24 cellular contexts compared by ENCODE assay signal in genomic region chr2:213080969-213081617, GRCh38.
DNase-seq lines count a peak whose midpoint lies in the region; ATAC-seq and TF ChIP-seq lines count a peak whose summit lies in the region.
"Had no signal": no experiment of that assay in that cellular context is flagged by ENCODE, and none has a peak within 500 bp of the region (broad histone marks: within the 10 kb centered on the region; RNA-seq: fewer than 3 reads in every experiment).

No MANE protein-coding gene starts in this region.

- ATAC-seq in mucosa of descending colon (peak; percentile 93), HG03460 (IDR thresholded peaks at IDR 0.05; ENCODE audit: unreplicated experiment) (no peak)
- no peak for ATAC-seq in activated T-cell treated with anti-CD3 and anti-CD28 coated beads, Interleukin-2, amount 50 U/mL, for 4 hours
- ATAC-seq: HepG2 had no signal

- DNase-seq in NCI-H1105 treated with DMSO at 0.1 percent for 48 hours (lab: John Stamatoyannopoulos, UW), result peak; percentile 12
- DNase-seq in NCI-H1105 (lab: John Stamatoyannopoulos, UW), result no peak
- DNase-seq in mucosa of descending colon, result peak in 1 of 3 donors; percentile 30
- DNase-seq in activated T-cell treated with anti-CD3 and anti-CD28 coated beads, Interleukin-2, amount 50 U/mL, for 4 hours, result no peak
- no peak for DNase-seq in HPDE6-E6E7 (ENCODE audit: extremely low spot score)
- DNase-seq: Caco-2; CD4-positive, alpha-beta memory T cell; DMS79 treated with DMSO at 0.1 percent for 48 hours; GF-D8; HCEC 1CT; Karpas-422; NCI-H1694 treated with DMSO at 0.1 percent for 48 hours; NCI-H2081; NCI-H2227 treated with DMSO at 0.1 percent for 48 hours; NCI-H774; Right ventricle myocardium superior; RPMI8226 had no signal

- intact Hi-C loops in mucosa of descending colon (cut with DNase I, micrococcal nuclease), result no loop called here

- peaks cover 13% of the 10 kb centered on the region for H3K4me1 Mint-ChIP-seq in activated T-cell treated with anti-CD3 and anti-CD28 coated beads, Interleukin-2, amount 50 U/mL, for 4 hours (ENCODE audit: low read depth)

- H3K4me1 ChIP-seq in mucosa of descending colon (ENCODE audit: low read depth), result peaks cover 11% of the 10 kb centered on the region
- H3K4me1 ChIP-seq: BLaER1 had no signal

- H3K36me3 ChIP-seq in mucosa of descending colon (ENCODE audit: low read depth), result no peaks in the 10 kb centered on the region
- H3K36me3 ChIP-seq: BLaER1, SJSA1 had no signal

- no peak overlapping the region for H3K4me3 ChIP-seq in mucosa of descending colon
- H3K4me3 ChIP-seq: BLaER1, SJSA1 had no signal

- no peaks in the 10 kb centered on the region for H3K27me3 Mint-ChIP-seq in activated T-cell treated with anti-CD3 and anti-CD28 coated beads, Interleukin-2, amount 50 U/mL, for 4 hours (ENCODE audit: low read depth)
- H3K27me3 Mint-ChIP-seq: CD4-positive, alpha-beta memory T cell had no signal

- H3K4me3 Mint-ChIP-seq in activated T-cell treated with anti-CD3 and anti-CD28 coated beads, Interleukin-2, amount 50 U/mL, for 4 hours, result no peak overlapping the region
- H3K4me3 Mint-ChIP-seq: CD4-positive, alpha-beta memory T cell had no signal

- no peaks in the 10 kb centered on the region for H3K9me3 ChIP-seq in mucosa of descending colon
- H3K9me3 ChIP-seq: BLaER1, Caco-2, SJSA1 had no signal

- H3K27ac ChIP-seq in C4-2B (peak overlapping the region; percentile 32; the same call in 1 of the 2 replicates), VCaP (peak overlapping the region; percentile 77)
- H3K27ac ChIP-seq: BLaER1, HL-60, SJSA1 had no signal

- H3K36me3 Mint-ChIP-seq in activated T-cell treated with anti-CD3 and anti-CD28 coated beads, Interleukin-2, amount 50 U/mL, for 4 hours (ENCODE audit: insufficient read depth), result no peaks in the 10 kb centered on the region
- H3K36me3 Mint-ChIP-seq: CD4-positive, alpha-beta memory T cell had no signal

- TF ChIP-seq CTCF in C4-2B (conservative IDR thresholded peaks at IDR 0.05), result no peak
- no peak for TF ChIP-seq CTCF in VCaP (conservative IDR thresholded peaks at IDR 0.05)
- TF ChIP-seq CTCF in mucosa of descending colon (IDR thresholded peaks at IDR 0.05), result no peak

- H3K9me3 Mint-ChIP-seq in activated T-cell treated with anti-CD3 and anti-CD28 coated beads, Interleukin-2, amount 50 U/mL, for 4 hours, result no peaks in the 10 kb centered on the region
